ENCODE assay signal across 19 cellular contexts in genomic region chr7:151586531-151587270, GRCh38.
A peak's percentile ranks its signal among the peaks of the same experiment; 100 is the strongest.
DNase-seq lines count a peak whose midpoint lies in the region; ATAC-seq, FAIRE-seq and TF ChIP-seq lines count a peak whose summit lies in the region.
"Had no signal": no experiment of that assay in that cellular context is flagged by ENCODE, and none has a peak within 500 bp of the region (broad histone marks: within the 10 kb centered on the region; RNA-seq: fewer than 3 reads in every experiment).

No MANE protein-coding gene starts in this region.

- H3K36me3 ChIP-seq in left ventricle myocardium inferior, result peaks cover 6% of the 10 kb centered on the region
- H3K36me3 ChIP-seq in keratinocyte (ENCODE audit: control insufficient read depth in 2 of 2, extremely low read depth in 1 of 2, insufficient read depth in 2 of 2, low read length in 2 of 2), result peaks cover 6 to 10% of the 10 kb centered on the region in 2 experiments
- H3K36me3 ChIP-seq in PC-9 (ENCODE audit: low read depth), result no peaks in the 10 kb centered on the region; the same call in 1 of the 2 replicates
- H3K36me3 ChIP-seq: MG63 had no signal

- no peak overlapping the region for H3K9ac ChIP-seq in keratinocyte (ENCODE audit: control insufficient read depth, extremely low read depth, insufficient read depth, low read length)

- H3K27ac ChIP-seq in left ventricle myocardium inferior (replicated peaks) (peak overlapping the region; percentile 27), keratinocyte (ENCODE audit: control insufficient read depth, insufficient read depth, low read length) (no peak overlapping the region), PC-9 (no peak overlapping the region)

- peaks cover 4% of the 10 kb centered on the region for H3K4me1 Mint-ChIP-seq in activated T-helper 17 cell treated with anti-CD3 and anti-CD28 coated beads, Interleukin-2, amount 50 U/mL, for 72 hours

- H2AFZ ChIP-seq in keratinocyte (ENCODE audit: control insufficient read depth, low read length) (no peak overlapping the region), PC-9 (no peak overlapping the region)

- H3K9me1 ChIP-seq in keratinocyte (ENCODE audit: control insufficient read depth, extremely low read depth, insufficient read depth, low read length), result no peaks in the 10 kb centered on the region

- dilution Hi-C loops in keratinocyte (cut with MboI; ENCODE audit: extremely low pct_ligation_motif_present, low sequenced_read_pairs), result no loop called here

- H3K27ac Mint-ChIP-seq in activated T-helper 17 cell treated with anti-CD3 and anti-CD28 coated beads, Interleukin-2, amount 50 U/mL, for 72 hours, result peak overlapping the region; percentile 46

- no peaks in the 10 kb centered on the region for H3K9me2 ChIP-seq in PC-9 (ENCODE audit: insufficient read depth)

- H4K20me1 ChIP-seq in keratinocyte (ENCODE audit: control insufficient read depth, extremely low read depth, insufficient read depth, low read length) (no peaks in the 10 kb centered on the region), PC-9 (ENCODE audit: insufficient read depth) (no peaks in the 10 kb centered on the region)

- FAIRE-seq in keratinocyte (lab: Jason Lieb, UNC), result no peak
- FAIRE-seq: A204.1 had no signal

- H3K9me3 ChIP-seq in left ventricle myocardium inferior (replicated peaks) (no peaks in the 10 kb centered on the region), keratinocyte (ENCODE audit: control insufficient read depth, low read depth, low read length) (no peaks in the 10 kb centered on the region), PC-9 (ENCODE audit: insufficient read depth, low read depth) (no peaks in the 10 kb centered on the region)
- H3K9me3 ChIP-seq: MG63 had no signal

- H3K4me1 ChIP-seq in left ventricle myocardium inferior, result peaks cover 30% of the 10 kb centered on the region
- peaks cover 22% of the 10 kb centered on the region for H3K4me1 ChIP-seq in keratinocyte (ENCODE audit: control insufficient read depth, extremely low read depth, insufficient read depth, low read length)
- no peaks in the 10 kb centered on the region for H3K4me1 ChIP-seq in PC-9 (replicated peaks; ENCODE audit: insufficient read depth)

- H3K79me2 ChIP-seq in keratinocyte (ENCODE audit: control insufficient read depth, insufficient read depth, low read length) (peaks cover 18% of the 10 kb centered on the region), PC-9 (ENCODE audit: low read depth) (no peaks in the 10 kb centered on the region)

- H3K4me2 ChIP-seq in keratinocyte (ENCODE audit: control insufficient read depth, extremely low read depth, insufficient read depth, low read depth, low read length) (peak overlapping the region; percentile 55), PC-9 (no peak overlapping the region)

- no peaks in the 10 kb centered on the region for H3K27me3 Mint-ChIP-seq in activated T-helper 17 cell treated with anti-CD3 and anti-CD28 coated beads, Interleukin-2, amount 50 U/mL, for 72 hours

- CTCF ChIA-PET in PC-9 (lab: Charles Lee), result interaction anchor here (0.7 kb wide), 1 partner anchor 426 kb away, joined by 3 read pairs; no protein-coding TSS in a partner anchor

- H3K27me3 ChIP-seq in left ventricle myocardium inferior (ENCODE audit: low read depth), result no peaks in the 10 kb centered on the region
- H3K27me3 ChIP-seq in keratinocyte (ENCODE audit: control insufficient read depth, extremely low read depth, insufficient read depth, low read length), result no peaks in the 10 kb centered on the region
- H3K27me3 ChIP-seq in PC-9 (ENCODE audit: insufficient read depth, low read depth), result no peaks in the 10 kb centered on the region
- H3K27me3 ChIP-seq: MG63 had no signal

- H3F3A ChIP-seq in PC-9 (ENCODE audit: insufficient read depth, low read depth), result no peaks in the 10 kb centered on the region

- no TSS peak for BruUV-seq in PC-9 (replicated peaks; lab: Mats Ljungman, UMichigan)

- intact Hi-C loops in left ventricle myocardium inferior (cut with micrococcal nuclease), result no loop called here
- intact Hi-C loops in left ventricle myocardium superior (cut with micrococcal nuclease), result no loop called here
- intact Hi-C loops in PC-9 (cut with micrococcal nuclease; ENCODE audit: unreplicated experiment), result no loop called here

- no peak for TF ChIP-seq CTCF in left ventricle myocardium inferior (IDR thresholded peaks at IDR 0.05; ENCODE audit: borderline replicate concordance)
- TF ChIP-seq CTCF in keratinocyte (optimal IDR thresholded peaks at IDR 0.05 in 1 of 3, IDR thresholded peaks at IDR 0.05 in 1 of 3, conservative IDR thresholded peaks at IDR 0.05 in 1 of 3; ENCODE audit: extremely low read depth in 1 of 3, insufficient read depth in 2 of 3, low read length in 3 of 3), result no peak
- TF ChIP-seq CTCF in PC-9 (conservative IDR thresholded peaks at IDR 0.05), result no peak

- H3K9me3 Mint-ChIP-seq in activated T-helper 17 cell treated with anti-CD3 and anti-CD28 coated beads, Interleukin-2, amount 50 U/mL, for 72 hours, result no peaks in the 10 kb centered on the region

- DNase-seq in left ventricle myocardium inferior, result no peak
- DNase-seq in left ventricle myocardium superior, result no peak
- DNase-seq in keratinocyte (ENCODE audit: low read depth, low spot score), result no peak
- DNase-seq in pons (ENCODE audit: low spot score), result no peak
- DNase-seq in PC-9, result no peak
- no peak for DNase-seq in NK-92 treated with Interleukin-12 subunit alpha and Interleukin-12 subunit beta, amount 100 ng/mL, for 24 hours (lab: John Stamatoyannopoulos, UW)
- DNase-seq: DMS79 treated with DMSO at 0.1 percent for 48 hours, H7, Kasumi-1, MG63, NCI-H1092 treated with DMSO at 0.1 percent for 48 hours, NCI-H1436 treated with DMSO at 0.1 percent for 48 hours, NCI-H2029, NCI-H446, NCI-H526, OCI-M1, Right ventricle myocardium superior had no signal

- H3K36me3 Mint-ChIP-seq in activated T-helper 17 cell treated with anti-CD3 and anti-CD28 coated beads, Interleukin-2, amount 50 U/mL, for 72 hours (ENCODE audit: low read depth), result peaks cover 24% of the 10 kb centered on the region

- H3K4me3 Mint-ChIP-seq in activated T-helper 17 cell treated with anti-CD3 and anti-CD28 coated beads, Interleukin-2, amount 50 U/mL, for 72 hours, result no peak overlapping the region

- H3K4me3 ChIP-seq in left ventricle myocardium inferior (no peak overlapping the region), keratinocyte (ENCODE audit: control insufficient read depth in 2 of 3, extremely low read depth in 1 of 3, insufficient read depth in 2 of 3, low read depth in 1 of 3, low read length in 3 of 3) (no peak overlapping the region), PC-9 (no peak overlapping the region)
- H3K4me3 ChIP-seq: MG63 had no signal

- no peak for ATAC-seq in left ventricle myocardium superior
- ATAC-seq in activated T-helper 17 cell treated with anti-CD3 and anti-CD28 coated beads, Interleukin-2, amount 50 U/mL, for 72 hours (replicated peaks), result no peak

- POLR2A ChIA-PET in PC-9 (lab: Charles Lee; ENCODE audit: unreplicated experiment), result interaction anchor here (0.6 kb wide), 1 partner anchor 14 kb away, joined by 3 read pairs; no protein-coding TSS in a partner anchor
